8 cellular contexts compared by ENCODE assay signal in the genomic region with DNA sequence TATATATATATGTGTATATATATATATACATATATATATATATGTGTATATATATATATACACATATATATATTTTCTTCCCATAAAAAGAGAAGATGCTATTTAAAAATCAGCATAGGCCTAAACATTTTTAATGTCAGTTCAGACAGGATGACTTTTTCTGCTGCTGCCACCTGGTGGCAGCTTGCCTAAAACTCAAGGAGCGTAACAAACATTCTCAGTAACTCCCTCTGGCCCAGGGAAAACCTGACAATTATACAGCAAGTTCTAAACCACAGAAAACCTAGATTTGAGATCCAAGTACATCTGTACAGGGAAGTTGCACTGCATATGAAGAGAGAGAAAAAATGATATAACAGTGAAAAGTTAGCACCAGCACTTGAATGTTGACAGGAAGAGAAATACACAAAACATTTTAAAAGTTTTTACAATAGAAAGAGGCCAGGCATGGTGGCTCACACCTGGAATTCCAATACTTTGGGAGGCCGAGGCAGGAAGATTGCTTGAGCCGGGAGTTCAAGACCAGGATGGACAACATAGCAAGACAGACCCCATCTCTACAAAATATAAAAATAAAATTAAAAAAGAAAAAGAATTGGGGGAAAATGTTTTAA. TPM values are rescaled to one million over a fixed set of nuclear protein-coding genes. Genes with fewer than 3 reads are reported as not detected.
DNase-seq lines count a peak whose midpoint lies in the region; ATAC-seq, FAIRE-seq and TF ChIP-seq lines count a peak whose summit lies in the region.

No MANE protein-coding gene starts in this region.

- peak; percentile 54 for DNase-seq in SKM-1 (lab: John Stamatoyannopoulos, UW; ENCODE audit: unreplicated experiment)
- peak; percentile 50 for DNase-seq in astrocyte of the cerebellum (ENCODE audit: low read depth)
- peak in 2 of 3 donors; percentile 0 to 3 for DNase-seq in immature natural killer cell
- peak; percentile 49 for DNase-seq in stimulated activated CD4-positive, alpha-beta T cell treated with anti-CD3 and anti-CD28 coated beads, Interleukin-4, amount 100 ng/mL, for 1 hour

- peaks cover 2 to 8% (median 5%) of the 10 kb centered on the region in 3 donors for H3K27me3 Mint-ChIP-seq in immature natural killer cell (ENCODE audit: low read depth in 3 of 3)

- H3K4me1 Mint-ChIP-seq in immature natural killer cell: no peaks in the 10 kb centered on the region

- FAIRE-seq in A204.1 (lab: Jason Lieb, UNC): peak; percentile 97

- no peak overlapping the region for H3K4me3 Mint-ChIP-seq in immature natural killer cell

- no peaks in the 10 kb centered on the region for H3K9me3 Mint-ChIP-seq in immature natural killer cell

- TF ChIP-seq CTCF in GM12873 (IDR thresholded peaks at IDR 0.05; ENCODE audit: insufficient read depth, low read depth, low read length, missing control alignments) (peak; percentile 72), LNCAP (IDR thresholded peaks at IDR 0.05) (peak; percentile 62), astrocyte of the cerebellum (IDR thresholded peaks at IDR 0.05; ENCODE audit: low read depth, low read length, missing control alignments) (peak; percentile 70)

- no peaks in the 10 kb centered on the region for H3K36me3 Mint-ChIP-seq in immature natural killer cell

- H3K4me3 ChIP-seq in astrocyte of the cerebellum (ENCODE audit: low read depth, low read length): no peak overlapping the region

- in situ Hi-C loops in astrocyte of the cerebellum (cut with HindIII; ENCODE audit: low sequenced_read_pairs): no loop called here

- no peak for ATAC-seq in HG03442 (IDR thresholded peaks at IDR 0.05; ENCODE audit: unreplicated experiment)

- H3K27ac Mint-ChIP-seq in immature natural killer cell: no peak overlapping the region

RNA-seq across cellular contexts. Expression of gene OR8A1, which starts 16.6 kb away (rescaled TPM):
- polyA plus RNA-seq in immature natural killer cell: not detected

RNA-seq across cellular contexts. Expression of gene PANX3, which starts 24.9 kb away (rescaled TPM):
- not detected for polyA plus RNA-seq in immature natural killer cell

RNA-seq across cellular contexts. Expression of gene TBRG1, which starts 36.3 kb away (rescaled TPM):
- 10 to 100 TPM; 35.7 to 40.8 (median 36.2) TPM for polyA plus RNA-seq in immature natural killer cell

RNA-seq across cellular contexts. Expression of gene OR8B12, which starts 42.9 kb away (rescaled TPM):
- not detected for polyA plus RNA-seq in immature natural killer cell

Comparison
In these comparisons a context has a peak if more than half of its experiments do, and no peak if none do; other contexts are left out.
1. DNase-seq: peak in every context shown above with its lines; median percentile 54 in SKM-1; 50 in astrocyte of the cerebellum; 49 in stimulated activated CD4-positive, alpha-beta T cell treated with anti-CD3 and anti-CD28 coated beads, Interleukin-4, amount 100 ng/mL, for 1 hour; 2 in immature natural killer cell.